In the genomic region with DNA sequence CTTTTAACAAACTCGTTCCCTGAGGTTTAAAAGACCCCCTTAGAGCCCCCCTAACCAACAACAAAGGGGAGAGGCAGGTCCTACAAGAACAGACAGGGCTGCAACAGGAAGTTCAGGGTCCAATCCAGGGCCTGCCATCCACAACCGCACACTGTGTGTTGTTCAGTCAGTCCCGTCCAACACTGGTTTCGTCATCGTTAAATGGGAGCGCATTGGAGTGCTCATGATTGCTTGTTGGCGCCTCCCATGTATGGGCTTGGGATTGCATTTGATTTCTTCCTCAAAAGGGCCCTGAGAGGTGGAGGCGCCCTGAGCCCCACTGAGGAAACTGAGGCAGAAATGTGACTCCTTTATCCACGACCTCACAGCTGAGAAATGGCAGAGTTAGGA, we compare ENCODE assay signal across 2 cellular contexts.
TF ChIP-seq lines count a peak whose summit lies in the region.

No MANE protein-coding gene starts in this region.

TF ChIP-seq in GM23338, 12 proteins besides CTCF, POLR2A, EP300 and RAD21:
- TF ChIP-seq ETS1 (IDR thresholded peaks at IDR 0.05) (no peak), STAT1 (IDR thresholded peaks at IDR 0.05; ENCODE audit: unreplicated experiment) (no peak), NANOG (IDR thresholded peaks at IDR 0.05; ENCODE audit: borderline replicate concordance) (no peak), POLR2AphosphoS5 (IDR thresholded peaks at IDR 0.05; ENCODE audit: low read depth) (no peak), CREB1 (CRISPR knock-in tag; IDR thresholded peaks at IDR 0.05; ENCODE audit: low read depth) (no peak)
- TF ChIP-seq, protein P1, sequence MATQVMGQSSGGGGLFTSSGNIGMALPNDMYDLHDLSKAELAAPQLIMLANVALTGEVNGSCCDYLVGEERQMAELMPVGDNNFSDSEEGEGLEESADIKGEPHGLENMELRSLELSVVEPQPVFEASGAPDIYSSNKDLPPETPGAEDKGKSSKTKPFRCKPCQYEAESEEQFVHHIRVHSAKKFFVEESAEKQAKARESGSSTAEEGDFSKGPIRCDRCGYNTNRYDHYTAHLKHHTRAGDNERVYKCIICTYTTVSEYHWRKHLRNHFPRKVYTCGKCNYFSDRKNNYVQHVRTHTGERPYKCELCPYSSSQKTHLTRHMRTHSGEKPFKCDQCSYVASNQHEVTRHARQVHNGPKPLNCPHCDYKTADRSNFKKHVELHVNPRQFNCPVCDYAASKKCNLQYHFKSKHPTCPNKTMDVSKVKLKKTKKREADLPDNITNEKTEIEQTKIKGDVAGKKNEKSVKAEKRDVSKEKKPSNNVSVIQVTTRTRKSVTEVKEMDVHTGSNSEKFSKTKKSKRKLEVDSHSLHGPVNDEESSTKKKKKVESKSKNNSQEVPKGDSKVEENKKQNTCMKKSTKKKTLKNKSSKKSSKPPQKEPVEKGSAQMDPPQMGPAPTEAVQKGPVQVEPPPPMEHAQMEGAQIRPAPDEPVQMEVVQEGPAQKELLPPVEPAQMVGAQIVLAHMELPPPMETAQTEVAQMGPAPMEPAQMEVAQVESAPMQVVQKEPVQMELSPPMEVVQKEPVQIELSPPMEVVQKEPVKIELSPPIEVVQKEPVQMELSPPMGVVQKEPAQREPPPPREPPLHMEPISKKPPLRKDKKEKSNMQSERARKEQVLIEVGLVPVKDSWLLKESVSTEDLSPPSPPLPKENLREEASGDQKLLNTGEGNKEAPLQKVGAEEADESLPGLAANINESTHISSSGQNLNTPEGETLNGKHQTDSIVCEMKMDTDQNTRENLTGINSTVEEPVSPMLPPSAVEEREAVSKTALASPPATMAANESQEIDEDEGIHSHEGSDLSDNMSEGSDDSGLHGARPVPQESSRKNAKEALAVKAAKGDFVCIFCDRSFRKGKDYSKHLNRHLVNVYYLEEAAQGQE (IDR thresholded peaks at IDR 0.05; ENCODE audit: unreplicated experiment) = no peak

TF ChIP-seq in H1, 55 proteins besides CTCF, POLR2A, EP300 and RAD21:
- TF ChIP-seq SIX5 (IDR thresholded peaks at IDR 0.05; ENCODE audit: low read depth, low read length) (no peak), RBBP5 (IDR thresholded peaks at IDR 0.05; ENCODE audit: borderline replicate concordance, low read depth, low read length) (no peak), CHD1 (IDR thresholded peaks at IDR 0.05; ENCODE audit: low read depth, low read length) (no peak)
TF ChIP-seq in H1: peak in this region for 0.
